1 cellular context compared by ENCODE assay signal in genomic region chr9:123678038-123678877, GRCh38.
TF ChIP-seq lines count a peak whose summit lies in the region.

No MANE protein-coding gene starts in this region.

TF ChIP-seq in HepG2, 621 proteins besides CTCF, POLR2A, EP300 and RAD21 (continued from another document and continues in another):
- TF ChIP-seq KIAA2018 (CRISPR knock-in tag; IDR thresholded peaks at IDR 0.05; ENCODE audit: borderline replicate concordance), result no peak
- TF ChIP-seq KDM1A (CRISPR knock-in tag; IDR thresholded peaks at IDR 0.05), result no peak
- no peak for TF ChIP-seq NFIB (CRISPR knock-in tag; IDR thresholded peaks at IDR 0.05; ENCODE audit: borderline replicate concordance)
- no peak for TF ChIP-seq ZKSCAN5 (CRISPR knock-in tag; IDR thresholded peaks at IDR 0.05)
- peak; percentile 82 for TF ChIP-seq GATAD2A (CRISPR knock-in tag; IDR thresholded peaks at IDR 0.05)
- TF ChIP-seq FOXJ3 (CRISPR knock-in tag; IDR thresholded peaks at IDR 0.05; ENCODE audit: borderline replicate concordance), result peak; percentile 70
- TF ChIP-seq ZNF383 (CRISPR knock-in tag; IDR thresholded peaks at IDR 0.05; ENCODE audit: borderline replicate concordance), result no peak
- TF ChIP-seq ZNF615 (CRISPR knock-in tag; IDR thresholded peaks at IDR 0.05; ENCODE audit: borderline replicate concordance), result no peak
- TF ChIP-seq YY1 (IDR thresholded peaks at IDR 0.05; ENCODE audit: insufficient read depth, insufficient replicate concordance, low read depth, low read length), result no peak
- TF ChIP-seq EEA1 (CRISPR knock-in tag; IDR thresholded peaks at IDR 0.05; ENCODE audit: borderline replicate concordance), result no peak
- TF ChIP-seq SNAPC5 (CRISPR knock-in tag; IDR thresholded peaks at IDR 0.05; ENCODE audit: borderline replicate concordance), result no peak
- TF ChIP-seq ISL2 (CRISPR knock-in tag; IDR thresholded peaks at IDR 0.05), result peak; percentile 87
- TF ChIP-seq TP53 (CRISPR knock-in tag; conservative IDR thresholded peaks at IDR 0.05), result no peak
- TF ChIP-seq ZMYM2 (CRISPR knock-in tag; IDR thresholded peaks at IDR 0.05), result no peak
- no peak for TF ChIP-seq MAFF (IDR thresholded peaks at IDR 0.05; ENCODE audit: low read depth, low read length)
- peak; percentile 86 for TF ChIP-seq ZNF609 (CRISPR knock-in tag; IDR thresholded peaks at IDR 0.05; ENCODE audit: borderline replicate concordance)
- TF ChIP-seq CBFB (CRISPR knock-in tag; IDR thresholded peaks at IDR 0.05), result peak; percentile 36; the same call in 1 of the 2 replicates
- TF ChIP-seq PCBP2 (optimal IDR thresholded peaks at IDR 0.05; ENCODE audit: low read depth, low read length, poor library complexity, severe bottlenecking), result peak; percentile 35
- TF ChIP-seq TFAP4 (IDR thresholded peaks at IDR 0.05; ENCODE audit: borderline replicate concordance, low read depth), result peak; percentile 34; the same call in 1 of the 2 replicates
- no peak for TF ChIP-seq ZNF577 (CRISPR knock-in tag; IDR thresholded peaks at IDR 0.05; ENCODE audit: borderline replicate concordance, low read depth)
- peak; percentile 76 for TF ChIP-seq BCL6 (CRISPR knock-in tag; IDR thresholded peaks at IDR 0.05)
- TF ChIP-seq NFIC (IDR thresholded peaks at IDR 0.05; ENCODE audit: low read length), result peak; percentile 60
- TF ChIP-seq HMG20A (CRISPR knock-in tag; IDR thresholded peaks at IDR 0.05; ENCODE audit: borderline replicate concordance), result peak; percentile 74; the same call in 1 of the 2 replicates
- TF ChIP-seq NR2C2 (CRISPR knock-in tag; IDR thresholded peaks at IDR 0.05; ENCODE audit: borderline replicate concordance), result peak; percentile 34; the same call in 1 of the 2 replicates
- TF ChIP-seq HMGXB3 (CRISPR knock-in tag; IDR thresholded peaks at IDR 0.05; ENCODE audit: borderline replicate concordance), result no peak
- TF ChIP-seq NR2F2 (IDR thresholded peaks at IDR 0.05; ENCODE audit: borderline replicate concordance, low read depth), result peak; percentile 42; the same call in 1 of the 2 replicates
- TF ChIP-seq HES4 (CRISPR knock-in tag; IDR thresholded peaks at IDR 0.05; ENCODE audit: borderline replicate concordance), result no peak
- no peak for TF ChIP-seq ZNF678 (CRISPR knock-in tag; IDR thresholded peaks at IDR 0.05)
- peak; percentile 24; the same call in 1 of the 2 replicates for TF ChIP-seq ZFX (CRISPR knock-in tag; IDR thresholded peaks at IDR 0.05; ENCODE audit: low read depth)
- peak; percentile 22; the same call in 1 of the 2 replicates for TF ChIP-seq RXRB (CRISPR knock-in tag; IDR thresholded peaks at IDR 0.05; ENCODE audit: borderline replicate concordance)
- TF ChIP-seq NR1H2 (CRISPR knock-in tag; IDR thresholded peaks at IDR 0.05; ENCODE audit: borderline replicate concordance, low read depth), result no peak
- no peak for TF ChIP-seq USF2 (IDR thresholded peaks at IDR 0.05; ENCODE audit: low read depth, low read length)
- TF ChIP-seq USF2 (CRISPR knock-in tag; IDR thresholded peaks at IDR 0.05; ENCODE audit: borderline replicate concordance), result no peak
- peak; percentile 36; the same call in 1 of the 2 replicates for TF ChIP-seq HDAC2 (CRISPR knock-in tag; IDR thresholded peaks at IDR 0.05)
- TF ChIP-seq DBP (CRISPR knock-in tag; IDR thresholded peaks at IDR 0.05; ENCODE audit: not compliant biosample characterization), result no peak
